ENCODE assay signal across 23 cellular contexts in the genomic region with DNA sequence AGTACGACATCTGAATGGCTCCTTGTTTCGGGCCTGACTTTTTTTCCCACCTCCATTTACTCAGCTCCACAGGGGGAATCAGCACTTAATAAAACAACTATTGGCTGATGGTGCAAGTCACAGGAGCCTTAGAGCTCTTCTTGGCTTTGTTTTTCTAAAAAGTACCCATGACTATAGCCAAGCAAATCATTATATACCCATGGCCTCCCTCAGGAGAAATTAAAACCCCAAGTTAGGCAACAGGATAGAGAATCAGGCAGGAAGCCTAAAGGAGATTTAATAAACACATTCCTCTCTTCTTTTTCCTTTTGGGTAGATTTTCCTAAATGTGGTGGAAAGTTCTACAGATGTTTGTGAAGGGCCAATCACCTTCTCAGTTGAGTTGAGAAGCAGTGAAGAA.
"Had no signal": no experiment of that assay in that cellular context is flagged by ENCODE, and none has a peak within 500 bp of the region (broad histone marks: within the 10 kb centered on the region; RNA-seq: fewer than 3 reads in every experiment).

No MANE protein-coding gene starts in this region.

- H3K36me3 ChIP-seq: colonic mucosa, right atrium auricular region, sigmoid colon, spleen, suprapubic skin, transverse colon, upper lobe of right lung, uterus had no signal

- H3K27me3 ChIP-seq: colonic mucosa, right atrium auricular region, sigmoid colon, spleen, suprapubic skin, transverse colon, upper lobe of right lung, uterus had no signal

- H3K79me2 ChIP-seq: parathyroid adenoma had no signal

- H3K9me3 ChIP-seq: colonic mucosa, mucosa of descending colon, right atrium auricular region, sigmoid colon, spleen, suprapubic skin, transverse colon, upper lobe of right lung, uterus had no signal

- H3K27ac ChIP-seq: colonic mucosa, epithelial cell of prostate, parathyroid adenoma, right atrium auricular region, sigmoid colon, skin epidermis, spleen, suprapubic skin, transverse colon, upper lobe of right lung, uterus had no signal

- H2AFZ ChIP-seq: parathyroid adenoma had no signal

- H3K9ac ChIP-seq: parathyroid adenoma had no signal

- H3K4me3 ChIP-seq: colonic mucosa, lung, mucosa of descending colon, right atrium auricular region, sigmoid colon, skin epidermis, spleen, suprapubic skin, transverse colon, upper lobe of right lung, uterus had no signal

- ATAC-seq: esophagus mucosa; left lobe of liver; mucosa of descending colon; natural killer cell treated with Interleukin-12 subunit alpha and Interleukin-12 subunit beta and Interleukin-15 and Interleukin-18, amount 100 ng/mL, for 72 hours; stimulated activated memory B cell treated with anti-CD40 and anti-IgM and Interleukin-4, amounts not matched to agents 10 μg/mL and 1 μg/mL and 100 μg/mL, for 72 hours; stimulated activated naive CD8-positive, alpha-beta T cell treated with anti-CD3 and anti-CD28 coated beads, Interleukin-15, Interleukin-2, amounts not matched to agents 100 U/mL and 50 U/mL, for 24 hours; upper lobe of right lung had no signal

- DNase-seq: colonic mucosa; effector CD8-positive, alpha-beta T cell; endodermal cell; head of caudate nucleus; mucosa of descending colon; naive B cell; sigmoid colon; spleen; stimulated activated CD4-positive, alpha-beta T cell treated with anti-CD3 and anti-CD28 coated beads, Interleukin-4, amount 100 ng/mL, for 4 hours; stimulated activated naive CD8-positive, alpha-beta T cell treated with anti-CD3 and anti-CD28 coated beads, Interleukin-15, Interleukin-2, amounts not matched to agents 100 U/mL and 50 U/mL, for 24 hours; transverse colon; upper lobe of right lung; uterus had no signal

- H3K4me1 ChIP-seq: colonic mucosa, parathyroid adenoma, right atrium auricular region, spleen, suprapubic skin, transverse colon, upper lobe of right lung, uterus had no signal
